Comparison of ENCODE assay signal across 26 cellular contexts in the genomic region with DNA sequence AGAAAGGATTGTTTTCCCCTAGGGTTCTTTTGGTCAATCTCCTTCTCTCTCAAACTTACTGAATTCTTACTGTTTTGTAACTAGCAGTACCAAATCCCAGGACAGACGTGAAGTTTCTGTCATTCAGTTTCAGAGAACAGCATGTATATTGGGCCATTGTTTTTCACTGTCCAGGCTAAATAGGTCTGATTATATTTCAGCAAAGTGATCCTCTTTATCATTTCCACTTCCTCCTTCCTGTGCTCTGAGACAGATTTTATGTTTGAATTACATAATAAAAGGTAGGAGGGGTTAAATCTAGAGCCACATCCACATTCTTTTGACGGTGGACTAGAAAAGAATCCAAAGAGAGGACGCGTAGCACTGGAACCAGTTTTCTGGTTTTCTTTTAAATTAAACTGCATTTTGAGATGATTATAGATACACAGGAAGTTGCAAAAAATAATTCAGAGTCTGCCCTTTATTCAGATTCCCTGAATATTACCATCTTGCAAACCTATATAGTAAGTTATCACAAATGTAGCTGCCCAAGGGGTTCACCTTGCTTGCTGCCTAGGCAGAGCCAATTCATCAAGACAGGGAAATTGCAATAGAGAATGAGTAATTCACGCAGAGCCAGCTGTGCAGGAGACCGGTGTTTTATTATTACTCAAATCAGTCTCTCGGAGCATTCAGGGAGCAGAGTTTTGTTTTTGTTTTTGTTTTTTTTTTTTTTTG. TPM values are rescaled to one million over a fixed set of nuclear protein-coding genes. Genes with fewer than 3 reads are reported as not detected.
DNase-seq lines count a peak whose midpoint lies in the region; FAIRE-seq and TF ChIP-seq lines count a peak whose summit lies in the region.
"Had no signal": no experiment of that assay in that cellular context is flagged by ENCODE, and none has a peak within 500 bp of the region (broad histone marks: within the 10 kb centered on the region; RNA-seq: fewer than 3 reads in every experiment).

No MANE protein-coding gene starts in this region.

- no peak overlapping the region for H4K91ac ChIP-seq in H9 (ENCODE audit: insufficient read length, low read depth, low read length)

- BruUV-seq in MCF 10A (replicated peaks; lab: Mats Ljungman, UMichigan): no TSS peak

- no peaks in the 10 kb centered on the region for H3K79me1 ChIP-seq in H9 (ENCODE audit: insufficient read depth, low read depth, low read length, poor library complexity, severe bottlenecking)

- H2BK20ac ChIP-seq in H9 (ENCODE audit: low read depth, low read length, poor library complexity, severe bottlenecking): no peak overlapping the region

- TF ChIP-seq POLR2A in breast epithelium (IDR thresholded peaks at IDR 0.05): no peak

- H3K4me1 ChIP-seq in breast epithelium: no peaks in the 10 kb centered on the region
- H3K4me1 ChIP-seq in osteoblast (ENCODE audit: insufficient read depth, low read length): no peaks in the 10 kb centered on the region
- no peaks in the 10 kb centered on the region for H3K4me1 ChIP-seq in H9 (ENCODE audit: insufficient read depth, low read length)
- H3K4me1 ChIP-seq: SJCRH30 had no signal

- H3K23ac ChIP-seq in H9 (ENCODE audit: insufficient read length, low read depth, low read length): no peak overlapping the region

- H2BK5ac ChIP-seq in H9 (ENCODE audit: insufficient read length, low read length): no peak overlapping the region

- no peak overlapping the region for H2AK5ac ChIP-seq in H9 (ENCODE audit: insufficient read length, low read length)

- no peak for FAIRE-seq in bronchial epithelial cell (lab: Jason Lieb, UNC)
- FAIRE-seq: A204.1, colon, frontal cortex had no signal

- no peaks in the 10 kb centered on the region for H3K36me3 ChIP-seq in breast epithelium
- no peaks in the 10 kb centered on the region for H3K36me3 ChIP-seq in bronchial epithelial cell (ENCODE audit: control insufficient read depth, insufficient read depth, low read length)
- no peaks in the 10 kb centered on the region for H3K36me3 ChIP-seq in osteoblast (ENCODE audit: insufficient read depth, low read length)
- H3K36me3 ChIP-seq: neural progenitor cell, SJCRH30, tibial artery had no signal

- H3K56ac ChIP-seq in H9 (ENCODE audit: insufficient read length, low read depth, low read length): no peak overlapping the region

- no peaks in the 10 kb centered on the region for H4K20me1 ChIP-seq in osteoblast (ENCODE audit: insufficient read depth, low read length)
- no peaks in the 10 kb centered on the region for H4K20me1 ChIP-seq in H9 (ENCODE audit: control insufficient read depth, insufficient read depth, insufficient read length)

- H3K4me3 ChIP-seq in breast epithelium (no peak overlapping the region), bronchial epithelial cell (ENCODE audit: low read depth, low read length) (no peak overlapping the region), osteoblast (ENCODE audit: insufficient read depth, low read length) (no peak overlapping the region)
- H3K4me3 ChIP-seq: mucosa of descending colon, neural progenitor cell, SJCRH30, tibial artery had no signal

- H3K79me2 ChIP-seq in osteoblast (ENCODE audit: insufficient read depth, low read length) (no peaks in the 10 kb centered on the region), H9 (ENCODE audit: insufficient read depth, low read length) (no peaks in the 10 kb centered on the region)

- no peak overlapping the region for H2BK15ac ChIP-seq in H9 (ENCODE audit: low read depth, low read length)

- H3K9ac ChIP-seq in H9 (ENCODE audit: extremely low read depth, insufficient read length, low read length): no peak overlapping the region
- H3K9ac ChIP-seq: neural progenitor cell had no signal

- H3K4me3 Mint-ChIP-seq in MCF 10A (ENCODE audit: unreplicated experiment) (peak overlapping the region; percentile 3), H9 (no peak overlapping the region)
- H3K4me3 Mint-ChIP-seq: activated CD8-positive, alpha-beta memory T cell treated with anti-CD3 and anti-CD28 coated beads, Interleukin-2, amount 10 ng/mL, durations not matched to agents 7 days and 5 days; CD14-positive monocyte; IgD-negative memory B cell; neural progenitor cell; T-helper 2 cell treated with Interferon-gamma antibody and Interleukin-4, amounts not matched to agents 5 μg/mL and 100 μg/mL, for 36 hours had no signal

- H3K27ac Mint-ChIP-seq in MCF 10A (ENCODE audit: low read depth, unreplicated experiment) (no peak overlapping the region), H9 (no peak overlapping the region)
- H3K27ac Mint-ChIP-seq: activated CD8-positive, alpha-beta memory T cell treated with anti-CD3 and anti-CD28 coated beads, Interleukin-2, amount 10 ng/mL, durations not matched to agents 7 days and 5 days; IgD-negative memory B cell; neural progenitor cell; T-helper 2 cell treated with Interferon-gamma antibody and Interleukin-4, amounts not matched to agents 5 μg/mL and 100 μg/mL, for 36 hours had no signal

- H3K27ac ChIP-seq in breast epithelium: no peak overlapping the region
- no peak overlapping the region for H3K27ac ChIP-seq in osteoblast (ENCODE audit: low read depth, low read length)
- no peak overlapping the region for H3K27ac ChIP-seq in H9 (ENCODE audit: insufficient read length, low read depth, low read length)
- H3K27ac ChIP-seq: neural progenitor cell, SJCRH30, tibial artery had no signal

- H3K9me3 Mint-ChIP-seq in MCF 10A (ENCODE audit: unreplicated experiment) (no peaks in the 10 kb centered on the region), H9 (peaks cover 3 to 41% of the 10 kb centered on the region in 2 experiments; a peak in 4 of 5 replicates)
- H3K9me3 Mint-ChIP-seq: T-helper 2 cell treated with Interferon-gamma antibody and Interleukin-4, amounts not matched to agents 5 μg/mL and 100 μg/mL, for 36 hours had no signal

- intact Hi-C loops in MCF 10A (cut with micrococcal nuclease) (no loop called here), breast epithelium (cut with DNase I; ENCODE audit: low total_unique reads) (no loop called here)

- H3K4me1 Mint-ChIP-seq in MCF 10A (ENCODE audit: insufficient read depth, unreplicated experiment) (peaks cover 6% of the 10 kb centered on the region), H9 (peaks cover 5% of the 10 kb centered on the region in 2 experiments)
- H3K4me1 Mint-ChIP-seq: activated CD8-positive, alpha-beta memory T cell treated with anti-CD3 and anti-CD28 coated beads, Interleukin-2, amount 10 ng/mL, durations not matched to agents 7 days and 5 days; IgD-negative memory B cell; neural progenitor cell had no signal

- H4K5ac ChIP-seq in H9 (ENCODE audit: insufficient read length, low read depth, low read length): no peak overlapping the region

- H2BK12ac ChIP-seq in H9 (ENCODE audit: insufficient read length, low read depth, low read length): no peak overlapping the region

- no peak overlapping the region for H3K4ac ChIP-seq in H9 (ENCODE audit: low read depth, low read length)

- WGBS in H9 (ENCODE audit: extremely low coverage, insufficient read length, low lambda C conversion rate): no CpG with 5 or more reads among the region's 7 CpGs

- no peak overlapping the region for H3K14ac ChIP-seq in H9 (ENCODE audit: insufficient read depth, low read length)

- no peak overlapping the region for H3T11ph ChIP-seq in H9 (ENCODE audit: low read length)

- TF ChIP-seq CTCF in MCF 10A (IDR thresholded peaks at IDR 0.05; ENCODE audit: unreplicated experiment) (no peak), breast epithelium (IDR thresholded peaks at IDR 0.05) (no peak), bronchial epithelial cell (IDR thresholded peaks at IDR 0.05; ENCODE audit: insufficient read depth, low read length, severe bottlenecking) (no peak), osteoblast (IDR thresholded peaks at IDR 0.05; ENCODE audit: extremely low read depth, low read depth, low read length) (no peak), H9 (conservative IDR thresholded peaks at IDR 0.05) (no peak)

- in situ Hi-C loops in G401 (cut with HindIII; ENCODE audit: low sequenced_read_pairs): no loop called here

- POLR2A ChIA-PET in MCF 10A (lab: Yijun Ruan, JAX): interaction anchor here (0.7 kb wide), 1 partner anchor 330 kb away, joined by 3 read pairs; no protein-coding TSS in a partner anchor

- H2AFZ ChIP-seq in osteoblast (ENCODE audit: low read length) (no peak overlapping the region), H9 (ENCODE audit: low read length) (no peak overlapping the region)
- H2AFZ ChIP-seq: neural progenitor cell had no signal

- H3K36me3 Mint-ChIP-seq in MCF 10A (ENCODE audit: insufficient read depth, unreplicated experiment): no peaks in the 10 kb centered on the region
- H3K36me3 Mint-ChIP-seq in H9 (ENCODE audit: insufficient read depth in 1 of 3, low read depth in 3 of 3): no peaks in the 10 kb centered on the region
- H3K36me3 Mint-ChIP-seq: activated CD8-positive, alpha-beta memory T cell treated with anti-CD3 and anti-CD28 coated beads, Interleukin-2, amount 10 ng/mL, durations not matched to agents 7 days and 5 days; CD14-positive monocyte; IgD-negative memory B cell; neural progenitor cell had no signal

- CTCF ChIA-PET in MCF 10A (lab: Yijun Ruan, JAX): interaction anchor here (2.0 kb wide), 1 partner anchor 16 kb away, joined by 7 read pairs; no protein-coding TSS in a partner anchor

- H3K27me3 Mint-ChIP-seq in MCF 10A (ENCODE audit: insufficient read depth, unreplicated experiment) (no peaks in the 10 kb centered on the region), H9 (ENCODE audit: low read depth) (no peaks in the 10 kb centered on the region)

- no peaks in the 10 kb centered on the region for H3K23me2 ChIP-seq in H9 (ENCODE audit: insufficient read length, low read depth, low read length, poor library complexity, severe bottlenecking)

- DNase-seq in MCF 10A (ENCODE audit: unreplicated experiment): peak; percentile 25
- no peak for DNase-seq in breast epithelium (ENCODE audit: low spot score in 2 of 2)
- peak; percentile 78 for DNase-seq in NOMO-1 treated with DMSO at 0.1 percent for 48 hours (lab: John Stamatoyannopoulos, UW; ENCODE audit: unreplicated experiment)
- DNase-seq in bronchial epithelial cell (ENCODE audit: low read depth): peak; percentile 22
- DNase-seq in osteoblast (ENCODE audit: insufficient read length, low spot score, missing footprints): no peak
- no peak for DNase-seq in H9
- no peak for DNase-seq in cerebellar cortex (ENCODE audit: low spot score)
- no peak for DNase-seq in G401 (ENCODE audit: low spot score)
- DNase-seq: activated CD8-positive, alpha-beta memory T cell treated with anti-CD3 and anti-CD28 coated beads, Interleukin-2, amount 10 ng/mL, durations not matched to agents 7 days and 5 days; activated effector memory CD4-positive, alpha-beta T cell treated with Interleukin-2 at 50 U/mL for 16 hours; amygdala; mucosa of descending colon; NCI-H1048; NCI-H2107; NCI-H524; SJCRH30; stimulated activated CD4-positive, alpha-beta T cell treated with anti-CD3 and anti-CD28 coated beads, Interleukin-15, amount 100 ng/mL, for 24 hours; stimulated activated naive CD4-positive, alpha-beta T cell had no signal

- no peak overlapping the region for H3K18ac ChIP-seq in H9 (ENCODE audit: insufficient read length, low read depth, low read length)

- no peaks in the 10 kb centered on the region for H3K27me3 ChIP-seq in breast epithelium
- H3K27me3 ChIP-seq in bronchial epithelial cell (ENCODE audit: control insufficient read depth, insufficient read depth, low read length): no peaks in the 10 kb centered on the region
- no peaks in the 10 kb centered on the region for H3K27me3 ChIP-seq in osteoblast (ENCODE audit: insufficient read depth, low read length)
- no peaks in the 10 kb centered on the region for H3K27me3 ChIP-seq in H9 (ENCODE audit: insufficient read depth, low read length)
- H3K27me3 ChIP-seq: neural progenitor cell, SJCRH30, tibial artery had no signal

- no peaks in the 10 kb centered on the region for H3K9me3 ChIP-seq in breast epithelium
- H3K9me3 ChIP-seq in osteoblast (ENCODE audit: low read depth, low read length): no peaks in the 10 kb centered on the region
- no peaks in the 10 kb centered on the region for H3K9me3 ChIP-seq in H9 (ENCODE audit: control insufficient read depth, low read depth, low read length)
- H3K9me3 ChIP-seq: mucosa of descending colon, SJCRH30, tibial artery had no signal

- no peak overlapping the region for H2BK120ac ChIP-seq in H9 (ENCODE audit: low read depth, low read length, poor library complexity, severe bottlenecking)

- H4K8ac ChIP-seq in H9 (replicated peaks; ENCODE audit: insufficient read length, low read depth, low read length): no peak overlapping the region

- peak overlapping the region; percentile 13 for H3K4me2 ChIP-seq in osteoblast (ENCODE audit: insufficient read depth, low read length)
- no peak overlapping the region for H3K4me2 ChIP-seq in H9 (ENCODE audit: insufficient read depth, insufficient read length, low read length)
- H3K4me2 ChIP-seq: neural progenitor cell had no signal

RNA-seq across cellular contexts. Expression of a gene that starts 40.1 kb away (rescaled TPM):
- 0.29 TPM in 1 of 2 replicates, not detected in the other for total RNA-seq in MCF 10A (2022)
- 10 to 100 TPM; 12.1 to 21.1 (median 15.5) TPM for total RNA-seq in breast epithelium
- total RNA-seq in bronchial epithelial cell: 4.2 and 6.1 TPM in 2 replicates
- 15.6 and 17.7 TPM in 2 replicates for total RNA-seq in osteoblast
- 2.2 and 2.5 TPM in 2 replicates for total RNA-seq in H9 (2021)
- total RNA-seq in G401 (2014; rRNA removed; shearing (Covaris generic)): 3.1 and 10.3 TPM in 2 replicates
- total RNA-seq: SJCRH30 had no signal

Comparison
In these comparisons a context has a peak if more than half of its experiments do, and no peak if none do; other contexts are left out.
1. DNase-seq: peak in MCF 10A (single experiment), NOMO-1 treated with DMSO at 0.1 percent for 48 hours (single experiment) and bronchial epithelial cell (single experiment); none in breast epithelium (0 of 2), osteoblast (single experiment), H9 (single experiment), cerebellar cortex (single experiment) and G401 (single experiment).